ENCODE assay signal across 8 cellular contexts in genomic region chr6:136792066-136792944, GRCh38. TPM values are rescaled to one million over a fixed set of nuclear protein-coding genes. Genes with fewer than 3 reads are reported as not detected.
DNase-seq lines count a peak whose midpoint lies in the region; ATAC-seq and TF ChIP-seq lines count a peak whose summit lies in the region.

MAP3K5 (minus strand) TSS chr6:136792477; CDS start chr6:136792157, 320 bp downstream.

- intact Hi-C loops in heart right ventricle (cut with DNase I), result loop anchor here in 9 of 10 donors (1.0 to 10.0 kb wide), 8 partner anchors 55 to 210 kb away; no protein-coding TSS in a partner anchor
- intact Hi-C loops in psoas muscle (cut with DNase I), result loop anchor here (2.0 to 5.0 kb wide), 3 partner anchors 148 to 210 kb away; no protein-coding TSS in a partner anchor

- H3K4me1 Mint-ChIP-seq in activated naive CD8-positive, alpha-beta T cell treated with anti-CD3 and anti-CD28 coated beads, Interleukin-2, amount 50 U/mL, for 24 hours, result peaks cover 46% of the 10 kb centered on the region

- H3K27me3 Mint-ChIP-seq in activated naive CD8-positive, alpha-beta T cell treated with anti-CD3 and anti-CD28 coated beads, Interleukin-2, amount 50 U/mL, for 24 hours, result no peaks in the 10 kb centered on the region

- H3K27me3 ChIP-seq in heart right ventricle (no peaks in the 10 kb centered on the region), psoas muscle (ENCODE audit: insufficient read depth in 3 of 3, low read length in 2 of 3) (no peaks in the 10 kb centered on the region)

- no peaks in the 10 kb centered on the region for H3K9me3 Mint-ChIP-seq in activated naive CD8-positive, alpha-beta T cell treated with anti-CD3 and anti-CD28 coated beads, Interleukin-2, amount 50 U/mL, for 24 hours

- no peaks in the 10 kb centered on the region for H3K36me3 ChIP-seq in heart right ventricle
- H3K36me3 ChIP-seq in psoas muscle (ENCODE audit: insufficient read depth in 1 of 2, low read depth in 1 of 2), result no peaks in the 10 kb centered on the region

- WGBS in heart right ventricle, 2 donors, result 0% methylated on average over 72 to 108 of the region's 108 CpGs
- 0% methylated on average over 64 to 108 of the region's 108 CpGs for WGBS in psoas muscle, 3 donors

- H3K27ac ChIP-seq in heart right ventricle (peak within 1 kb of the TSS; percentile 82 to 97 (median 92)), psoas muscle (peak within 1 kb of the TSS; percentile 95)

- peak; percentile 68 for TF ChIP-seq CTCF in GM12872 (IDR thresholded peaks at IDR 0.05; ENCODE audit: insufficient read depth, low read depth, low read length)
- peak; percentile 23 for TF ChIP-seq CTCF in NB4 (IDR thresholded peaks at IDR 0.05; ENCODE audit: low read depth, low read length)
- peak in 5 of 9 donors; percentile 23 to 53 (median 49) for TF ChIP-seq CTCF in heart right ventricle (IDR thresholded peaks at IDR 0.05)
- TF ChIP-seq CTCF in psoas muscle (IDR thresholded peaks at IDR 0.05), result no peak

- peaks cover 5 to 48% (median 26%) of the 10 kb centered on the region in 9 donors for H3K4me1 ChIP-seq in heart right ventricle
- peaks cover 13% of the 10 kb centered on the region for H3K4me1 ChIP-seq in psoas muscle

- H3K36me3 Mint-ChIP-seq in activated naive CD8-positive, alpha-beta T cell treated with anti-CD3 and anti-CD28 coated beads, Interleukin-2, amount 50 U/mL, for 24 hours (ENCODE audit: low read depth), result peaks cover 3% of the 10 kb centered on the region

- H3K27ac Mint-ChIP-seq in activated naive CD8-positive, alpha-beta T cell treated with anti-CD3 and anti-CD28 coated beads, Interleukin-2, amount 50 U/mL, for 24 hours, result peak within 1 kb of the TSS; percentile 90

- H3K4me3 ChIP-seq in NB4 (ENCODE audit: low read depth, low read length) (peak within 1 kb of the TSS; percentile 83), heart right ventricle (peak within 1 kb of the TSS; percentile 62 to 99 (median 80)), psoas muscle (peak within 1 kb of the TSS; percentile 96)

- DNase-seq in NB4 (ENCODE audit: low read depth) (peak; percentile 94), SW480 (ENCODE audit: low spot score) (peak; percentile 77), heart right ventricle (peak; percentile 84 to 86), psoas muscle (peak; percentile 80 to 90), ureter (ENCODE audit: low spot score) (peak; percentile 92)
- peak; percentile 88 for DNase-seq in activated naive CD8-positive, alpha-beta T cell treated with anti-CD3 and anti-CD28 coated beads, Interleukin-2, amount 50 U/mL, for 24 hours

- ATAC-seq in HG02571 (IDR thresholded peaks at IDR 0.05; ENCODE audit: unreplicated experiment) (peak; percentile 60), heart right ventricle (peak; percentile 83 to 95 (median 88)), psoas muscle (peak; percentile 90 to 93 (median 92))
- ATAC-seq in activated naive CD8-positive, alpha-beta T cell treated with anti-CD3 and anti-CD28 coated beads, Interleukin-2, amount 50 U/mL, for 24 hours, result peak; percentile 77

- H3K4me3 Mint-ChIP-seq in activated naive CD8-positive, alpha-beta T cell treated with anti-CD3 and anti-CD28 coated beads, Interleukin-2, amount 50 U/mL, for 24 hours, result peak within 1 kb of the TSS; percentile 88

- H3K9me3 ChIP-seq in heart right ventricle, result peaks cover 0 to under 1% (median 0%) of the 10 kb centered on the region in 11 donors
- no peaks in the 10 kb centered on the region for H3K9me3 ChIP-seq in psoas muscle

- TF ChIP-seq POLR2A in NB4 (IDR thresholded peaks at IDR 0.05; ENCODE audit: extremely low read depth, insufficient read length), result peak; percentile 27

RNA-seq across cellular contexts. Expression of gene MAP3K5, which starts in this region (rescaled TPM):
- total RNA-seq in heart right ventricle (10 to 100 TPM; 21.8 to 35.7 (median 28.4) TPM), psoas muscle (1 to 10 TPM; 2.2 to 8.3 (median 7.0) TPM), ureter (54.6 TPM)
- polyA plus RNA-seq in heart right ventricle (1 to 10 TPM; 5.1 to 8.3 TPM), psoas muscle (1 to 10 TPM in 2 of 3 donors, under 1 TPM in 1; 0.91 to 3.8 (median 2.0) TPM)

Comparison
In these comparisons a context has a peak if more than half of its experiments do, and no peak if none do; other contexts are left out.
1. Peak in every context shown above with its lines: DNase-seq, ATAC-seq, H3K4me3 ChIP-seq and H3K27ac ChIP-seq.